In genomic region chr4:70956570-70957210, GRCh38 we compare ENCODE assay signal across 2 cellular contexts.
TF ChIP-seq lines count a peak whose summit lies in the region.

No MANE protein-coding gene starts in this region.

TF ChIP-seq in IMR-90, 13 proteins besides CTCF, POLR2A, EP300 and RAD21:
- no peak for TF ChIP-seq NFE2L2 (IDR thresholded peaks at IDR 0.05; ENCODE audit: low read depth, low read length)
- no peak for TF ChIP-seq FOS (IDR thresholded peaks at IDR 0.05; ENCODE audit: low read depth, low read length)
- TF ChIP-seq ELK1 (IDR thresholded peaks at IDR 0.05; ENCODE audit: borderline replicate concordance, low read depth, low read length) = no peak
- TF ChIP-seq SMC3 (IDR thresholded peaks at IDR 0.05; ENCODE audit: low read depth, low read length) = no peak
- TF ChIP-seq CEBPB (IDR thresholded peaks at IDR 0.05; ENCODE audit: low read depth, low read length) = no peak
- no peak for TF ChIP-seq MAFK (IDR thresholded peaks at IDR 0.05; ENCODE audit: low read depth, low read length)
- no peak for TF ChIP-seq CHD1 (IDR thresholded peaks at IDR 0.05; ENCODE audit: low read depth, low read length)
- TF ChIP-seq USF2 (IDR thresholded peaks at IDR 0.05; ENCODE audit: low read depth, low read length) = no peak
- no peak for TF ChIP-seq MXI1 (IDR thresholded peaks at IDR 0.05; ENCODE audit: borderline replicate concordance, low read depth, low read length)

TF ChIP-seq in H1, 55 proteins besides CTCF, POLR2A, EP300 and RAD21:
- TF ChIP-seq EZH2 (IDR thresholded peaks at IDR 0.05; ENCODE audit: low read depth, low read length, severe bottlenecking) (no peak), TEAD4 (IDR thresholded peaks at IDR 0.05; ENCODE audit: low read depth, low read length) (no peak), ASH2L (IDR thresholded peaks at IDR 0.05; ENCODE audit: low read length) (no peak), YY1 (IDR thresholded peaks at IDR 0.05; ENCODE audit: low read depth, low read length) (no peak), POLR2AphosphoS5 (IDR thresholded peaks at IDR 0.05; ENCODE audit: low read depth, low read length) (no peak), CHD1 (IDR thresholded peaks at IDR 0.05; ENCODE audit: low read depth, low read length) (no peak), RNF2 (IDR thresholded peaks at IDR 0.05; ENCODE audit: borderline replicate concordance, low read depth, low read length, missing control alignments, poor library complexity, severe bottlenecking) (no peak), TAF1 (IDR thresholded peaks at IDR 0.05; ENCODE audit: low read depth, low read length) (no peak), CBX5 (IDR thresholded peaks at IDR 0.05; ENCODE audit: low read depth, low read length) (no peak)
